9 cellular contexts compared by ENCODE assay signal in genomic region chr10:79247373-79248137, GRCh38.
DNase-seq lines count a peak whose midpoint lies in the region; ATAC-seq and TF ChIP-seq lines count a peak whose summit lies in the region.
"Had no signal": no experiment of that assay in that cellular context is flagged by ENCODE, and none has a peak within 500 bp of the region (broad histone marks: within the 10 kb centered on the region; RNA-seq: fewer than 3 reads in every experiment).

No MANE protein-coding gene starts in this region.

- no peak for TF ChIP-seq CTCF in natural killer cell (IDR thresholded peaks at IDR 0.05)
- TF ChIP-seq CTCF in tibial artery (IDR thresholded peaks at IDR 0.05): no peak

- no peak for DNase-seq in activated naive CD4-positive, alpha-beta T cell treated with anti-CD3 and anti-CD28 coated beads, Interleukin-2, amount 50 U/mL, for 72 hours (ENCODE audit: low spot score in 2 of 2)
- DNase-seq in activated naive CD4-positive, alpha-beta T cell (lab: John Stamatoyannopoulos, UW): no peak
- DNase-seq in activated naive CD8-positive, alpha-beta T cell treated with anti-CD3 and anti-CD28 coated beads, Interleukin-2, amount 10 ng/mL, durations not matched to agents 7 days and 5 days: no peak
- DNase-seq in natural killer cell (no peak), tibial artery (no peak), NCI-H146 treated with DMSO at 0.1 percent for 48 hours (lab: John Stamatoyannopoulos, UW; ENCODE audit: unreplicated experiment) (no peak), left lobe of liver (ENCODE audit: low spot score) (no peak)
- DNase-seq: NCI-H2081 had no signal

- H3K4me3 ChIP-seq in tibial artery: no peak overlapping the region

- H3K36me3 Mint-ChIP-seq in activated naive CD4-positive, alpha-beta T cell treated with anti-CD3 and anti-CD28 coated beads, Interleukin-2, amount 50 U/mL, for 72 hours: peaks cover 0 to 16% of the 10 kb centered on the region in 2 donors
- H3K36me3 Mint-ChIP-seq in activated naive CD8-positive, alpha-beta T cell treated with anti-CD3 and anti-CD28 coated beads, Interleukin-2, amount 10 ng/mL, durations not matched to agents 7 days and 5 days: peaks cover 3% of the 10 kb centered on the region
- no peaks in the 10 kb centered on the region for H3K36me3 Mint-ChIP-seq in natural killer cell

- peak overlapping the region; percentile 75 to 83 for H3K27ac Mint-ChIP-seq in activated naive CD4-positive, alpha-beta T cell treated with anti-CD3 and anti-CD28 coated beads, Interleukin-2, amount 50 U/mL, for 72 hours
- peak overlapping the region; percentile 59 for H3K27ac Mint-ChIP-seq in activated naive CD8-positive, alpha-beta T cell treated with anti-CD3 and anti-CD28 coated beads, Interleukin-2, amount 10 ng/mL, durations not matched to agents 7 days and 5 days
- H3K27ac Mint-ChIP-seq in natural killer cell: peak overlapping the region; percentile 59 to 71

- no peaks in the 10 kb centered on the region for H3K9me3 ChIP-seq in tibial artery

- POLR2A ChIA-PET in activated naive CD8-positive, alpha-beta T cell treated with anti-CD3 and anti-CD28 coated beads, Interleukin-2, amount 10 ng/mL, durations not matched to agents 7 days and 5 days (lab: Charles Lee): no interaction called here

- H3K36me3 ChIP-seq in tibial artery: peaks cover 0 to 12% (median 0%) of the 10 kb centered on the region in 3 donors

- H3K9me3 Mint-ChIP-seq in activated naive CD4-positive, alpha-beta T cell treated with anti-CD3 and anti-CD28 coated beads, Interleukin-2, amount 50 U/mL, for 72 hours: no peaks in the 10 kb centered on the region
- no peaks in the 10 kb centered on the region for H3K9me3 Mint-ChIP-seq in activated naive CD8-positive, alpha-beta T cell treated with anti-CD3 and anti-CD28 coated beads, Interleukin-2, amount 10 ng/mL, durations not matched to agents 7 days and 5 days
- no peaks in the 10 kb centered on the region for H3K9me3 Mint-ChIP-seq in natural killer cell

- no peaks in the 10 kb centered on the region for H3K27me3 ChIP-seq in tibial artery

- peaks cover 61% of the 10 kb centered on the region for H3K4me1 Mint-ChIP-seq in activated naive CD8-positive, alpha-beta T cell treated with anti-CD3 and anti-CD28 coated beads, Interleukin-2, amount 10 ng/mL, durations not matched to agents 7 days and 5 days
- H3K4me1 Mint-ChIP-seq in natural killer cell: peaks cover 68 to 73% of the 10 kb centered on the region in 2 donors

- intact Hi-C loops in natural killer cell (cut with micrococcal nuclease) (no loop called here), tibial artery (cut with DNase I; ENCODE audit: low total_unique reads) (loop anchor here (10.0 kb wide), 2 partner anchors 93 to 197 kb away; partner anchors contain the start of gene ZCCHC24)

- peaks cover 14 to 84% (median 68%) of the 10 kb centered on the region in 4 donors for H3K4me1 ChIP-seq in tibial artery

- peak in 1 of 2 donors; percentile 62 for ATAC-seq in activated naive CD4-positive, alpha-beta T cell treated with anti-CD3 and anti-CD28 coated beads, Interleukin-2, amount 50 U/mL, for 72 hours
- no peak for ATAC-seq in activated naive CD8-positive, alpha-beta T cell treated with anti-CD3 and anti-CD28 coated beads, Interleukin-2, amount 10 ng/mL, durations not matched to agents 7 days and 5 days (ENCODE audit: low read depth)
- no peak for ATAC-seq in natural killer cell
- ATAC-seq in GM19395 (IDR thresholded peaks at IDR 0.05; ENCODE audit: unreplicated experiment): no peak
- ATAC-seq in left lobe of liver: no peak

- H3K27ac ChIP-seq in tibial artery: peak overlapping the region; percentile 96 to 97

- peak overlapping the region; percentile 49 for H3K4me3 Mint-ChIP-seq in activated naive CD8-positive, alpha-beta T cell treated with anti-CD3 and anti-CD28 coated beads, Interleukin-2, amount 10 ng/mL, durations not matched to agents 7 days and 5 days
- peak overlapping the region; percentile 67 for H3K4me3 Mint-ChIP-seq in natural killer cell

- H3K27me3 Mint-ChIP-seq in activated naive CD8-positive, alpha-beta T cell treated with anti-CD3 and anti-CD28 coated beads, Interleukin-2, amount 10 ng/mL, durations not matched to agents 7 days and 5 days: no peaks in the 10 kb centered on the region
- no peaks in the 10 kb centered on the region for H3K27me3 Mint-ChIP-seq in natural killer cell (ENCODE audit: low read depth in 2 of 2)
